In the genomic region with DNA sequence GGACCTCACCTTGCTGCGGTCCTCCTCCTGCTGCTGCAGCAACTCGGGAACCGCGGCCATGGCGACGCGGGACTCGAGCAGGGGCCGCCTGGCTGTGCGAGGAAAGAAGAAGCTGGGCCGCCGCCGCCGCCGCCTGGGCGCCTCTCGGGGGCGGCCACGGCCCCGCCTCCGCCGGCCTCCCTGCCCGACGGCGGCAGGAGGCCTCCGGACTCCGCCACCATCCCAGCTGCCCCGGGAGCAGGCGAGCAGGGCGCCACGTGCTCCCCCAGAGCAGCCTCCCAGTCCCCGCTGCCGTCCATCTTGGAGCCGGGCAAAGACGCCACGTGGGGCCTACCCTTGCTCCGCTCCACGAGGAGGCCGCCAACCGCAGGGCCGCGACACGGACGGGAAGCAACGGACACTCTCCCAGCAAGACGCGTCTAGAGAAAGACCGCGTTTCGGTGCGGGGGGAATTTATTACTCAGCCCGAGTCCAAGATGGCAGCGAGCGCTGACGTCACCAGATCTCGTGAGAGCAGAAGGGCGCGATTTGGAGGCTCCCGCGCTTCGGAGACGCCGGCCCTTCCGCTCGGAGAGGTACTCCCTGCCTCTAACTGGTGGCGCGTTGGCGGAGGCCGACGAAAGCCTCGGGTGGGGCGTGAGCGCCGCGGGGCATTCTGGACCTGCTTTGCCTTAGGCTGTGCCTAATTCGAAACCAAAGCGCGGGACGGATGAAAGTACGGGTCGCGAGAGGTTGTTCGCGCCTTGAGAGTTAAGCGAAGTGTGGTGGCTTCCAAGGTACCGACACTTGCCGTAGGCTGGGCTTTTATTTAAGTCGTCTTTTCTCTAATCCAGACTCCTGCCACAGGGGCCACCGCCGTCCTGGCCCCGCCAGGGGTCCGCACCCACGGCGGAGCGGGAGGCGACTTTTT, we compare ENCODE assay signal across 1 cellular context.
TF ChIP-seq lines count a peak whose summit lies in the region.

A gene with protein sequence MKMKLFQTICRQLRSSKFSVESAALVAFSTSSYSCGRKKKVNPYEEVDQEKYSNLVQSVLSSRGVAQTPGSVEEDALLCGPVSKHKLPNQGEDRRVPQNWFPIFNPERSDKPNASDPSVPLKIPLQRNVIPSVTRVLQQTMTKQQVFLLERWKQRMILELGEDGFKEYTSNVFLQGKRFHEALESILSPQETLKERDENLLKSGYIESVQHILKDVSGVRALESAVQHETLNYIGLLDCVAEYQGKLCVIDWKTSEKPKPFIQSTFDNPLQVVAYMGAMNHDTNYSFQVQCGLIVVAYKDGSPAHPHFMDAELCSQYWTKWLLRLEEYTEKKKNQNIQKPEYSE (plus strand): TSS at position 653 of the 910 bp plus-strand sequence. CDS start 842 bp downstream, outside the sequence.
A gene (minus strand): TSS at position 429 of the 910 bp plus-strand sequence. CDS start 369 bp downstream, at position 60.

TF ChIP-seq in A549, 52 proteins besides CTCF, POLR2A, EP300 and RAD21 (continued from another document):
- TF ChIP-seq, protein P1, sequence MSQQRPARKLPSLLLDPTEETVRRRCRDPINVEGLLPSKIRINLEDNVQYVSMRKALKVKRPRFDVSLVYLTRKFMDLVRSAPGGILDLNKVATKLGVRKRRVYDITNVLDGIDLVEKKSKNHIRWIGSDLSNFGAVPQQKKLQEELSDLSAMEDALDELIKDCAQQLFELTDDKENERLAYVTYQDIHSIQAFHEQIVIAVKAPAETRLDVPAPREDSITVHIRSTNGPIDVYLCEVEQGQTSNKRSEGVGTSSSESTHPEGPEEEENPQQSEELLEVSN (IDR thresholded peaks at IDR 0.05; ENCODE audit: borderline replicate concordance, low read depth) = peak; percentile 96
- TF ChIP-seq FOSB (CRISPR knock-in tag; IDR thresholded peaks at IDR 0.05) (no peak), MAFK (IDR thresholded peaks at IDR 0.05; ENCODE audit: partially characterized antibody) (peak; percentile 58), CBX8 (IDR thresholded peaks at IDR 0.05) (no peak), SMC3 (IDR thresholded peaks at IDR 0.05) (no peak), MAZ (IDR thresholded peaks at IDR 0.05; ENCODE audit: borderline replicate concordance, low read depth, low read length) (no peak), NR3C1 (IDR thresholded peaks at IDR 0.05) (no peak), CBX2 (IDR thresholded peaks at IDR 0.05; ENCODE audit: borderline replicate concordance, low read depth) (no peak), PHF8 (IDR thresholded peaks at IDR 0.05; ENCODE audit: borderline replicate concordance, low read depth) (no peak; the same call in none of the 2 replicates), MYC (IDR thresholded peaks at IDR 0.05; ENCODE audit: borderline replicate concordance, low read length) (peak; percentile 100), BHLHE40 (IDR thresholded peaks at IDR 0.05; ENCODE audit: low read depth, low read length) (no peak), TP53 (CRISPR knock-in tag; IDR thresholded peaks at IDR 0.05) (no peak; the same call in 1 of the 2 replicates), RARB (CRISPR knock-in tag; IDR thresholded peaks at IDR 0.05) (no peak), GATA3 (IDR thresholded peaks at IDR 0.05; ENCODE audit: borderline replicate concordance) (peak; percentile 82), HOXB5 (CRISPR knock-in tag; IDR thresholded peaks at IDR 0.05) (peak; percentile 85), ZFP36 (IDR thresholded peaks at IDR 0.05; ENCODE audit: borderline replicate concordance, partially characterized antibody) (no peak), HEYL (CRISPR knock-in tag; IDR thresholded peaks at IDR 0.05) (no peak), HOXB13 (CRISPR knock-in tag; IDR thresholded peaks at IDR 0.05; ENCODE audit: low read depth) (peak; percentile 83; the same call in 1 of the 2 replicates), RNF2 (IDR thresholded peaks at IDR 0.05; ENCODE audit: borderline replicate concordance, low read depth) (no peak), EHF (CRISPR knock-in tag; IDR thresholded peaks at IDR 0.05) (peak; percentile 73; the same call in 1 of the 2 replicates), HDAC2 (IDR thresholded peaks at IDR 0.05) (no peak), NFE2L2 (conservative IDR thresholded peaks at IDR 0.05; ENCODE audit: low read length) (no peak), CHD2 (IDR thresholded peaks at IDR 0.05; ENCODE audit: low read length, partially characterized antibody) (peak; percentile 96), CHD4 (IDR thresholded peaks at IDR 0.05; ENCODE audit: borderline replicate concordance) (no peak), ESRRA (IDR thresholded peaks at IDR 0.05; ENCODE audit: borderline replicate concordance, low read length) (no peak), FOXS1 (CRISPR knock-in tag; IDR thresholded peaks at IDR 0.05) (peak; percentile 61; the same call in 1 of the 2 replicates), JUN (IDR thresholded peaks at IDR 0.05) (peak; percentile 94 to 98), CEBPB (IDR thresholded peaks at IDR 0.05) (peak in 1 of 2 experiments; percentile 27; a peak in 1 of 4 replicates), NPAS2 (CRISPR knock-in tag; IDR thresholded peaks at IDR 0.05; ENCODE audit: borderline replicate concordance) (0 out of 2 replicates have a peak, but pooled peaks have one; percentile 4), TFCP2L1 (CRISPR knock-in tag; IDR thresholded peaks at IDR 0.05) (no peak), POLR2AphosphoS2 (conservative IDR thresholded peaks at IDR 0.05; ENCODE audit: low read length) (no peak), HOXA7 (CRISPR knock-in tag; IDR thresholded peaks at IDR 0.05) (no peak), KDM5A (IDR thresholded peaks at IDR 0.05) (no peak; the same call in 1 of the 2 replicates), JUNB (IDR thresholded peaks at IDR 0.05) (no peak), ZC3H11A (IDR thresholded peaks at IDR 0.05) (no peak)
- TF ChIP-seq, protein P2, sequence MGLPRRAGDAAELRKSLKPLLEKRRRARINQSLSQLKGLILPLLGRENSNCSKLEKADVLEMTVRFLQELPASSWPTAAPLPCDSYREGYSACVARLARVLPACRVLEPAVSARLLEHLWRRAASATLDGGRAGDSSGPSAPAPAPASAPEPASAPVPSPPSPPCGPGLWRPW (IDR thresholded peaks at IDR 0.05) = no peak
- TF ChIP-seq, protein P3, sequence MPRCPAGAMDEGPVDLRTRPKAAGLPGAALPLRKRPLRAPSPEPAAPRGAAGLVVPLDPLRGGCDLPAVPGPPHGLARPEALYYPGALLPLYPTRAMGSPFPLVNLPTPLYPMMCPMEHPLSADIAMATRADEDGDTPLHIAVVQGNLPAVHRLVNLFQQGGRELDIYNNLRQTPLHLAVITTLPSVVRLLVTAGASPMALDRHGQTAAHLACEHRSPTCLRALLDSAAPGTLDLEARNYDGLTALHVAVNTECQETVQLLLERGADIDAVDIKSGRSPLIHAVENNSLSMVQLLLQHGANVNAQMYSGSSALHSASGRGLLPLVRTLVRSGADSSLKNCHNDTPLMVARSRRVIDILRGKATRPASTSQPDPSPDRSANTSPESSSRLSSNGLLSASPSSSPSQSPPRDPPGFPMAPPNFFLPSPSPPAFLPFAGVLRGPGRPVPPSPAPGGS (IDR thresholded peaks at IDR 0.05) = peak; percentile 97
- TF ChIP-seq, protein P4, sequence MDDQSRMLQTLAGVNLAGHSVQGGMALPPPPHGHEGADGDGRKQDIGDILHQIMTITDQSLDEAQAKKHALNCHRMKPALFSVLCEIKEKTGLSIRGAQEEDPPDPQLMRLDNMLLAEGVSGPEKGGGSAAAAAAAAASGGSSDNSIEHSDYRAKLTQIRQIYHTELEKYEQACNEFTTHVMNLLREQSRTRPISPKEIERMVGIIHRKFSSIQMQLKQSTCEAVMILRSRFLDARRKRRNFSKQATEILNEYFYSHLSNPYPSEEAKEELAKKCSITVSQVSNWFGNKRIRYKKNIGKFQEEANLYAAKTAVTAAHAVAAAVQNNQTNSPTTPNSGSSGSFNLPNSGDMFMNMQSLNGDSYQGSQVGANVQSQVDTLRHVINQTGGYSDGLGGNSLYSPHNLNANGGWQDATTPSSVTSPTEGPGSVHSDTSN (IDR thresholded peaks at IDR 0.05) = peak; percentile 53
- TF ChIP-seq, protein P5, sequence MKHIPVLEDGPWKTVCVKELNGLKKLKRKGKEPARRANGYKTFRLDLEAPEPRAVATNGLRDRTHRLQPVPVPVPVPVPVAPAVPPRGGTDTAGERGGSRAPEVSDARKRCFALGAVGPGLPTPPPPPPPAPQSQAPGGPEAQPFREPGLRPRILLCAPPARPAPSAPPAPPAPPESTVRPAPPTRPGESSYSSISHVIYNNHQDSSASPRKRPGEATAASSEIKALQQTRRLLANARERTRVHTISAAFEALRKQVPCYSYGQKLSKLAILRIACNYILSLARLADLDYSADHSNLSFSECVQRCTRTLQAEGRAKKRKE (CRISPR knock-in tag; IDR thresholded peaks at IDR 0.05; ENCODE audit: low read depth) = peak; percentile 86; the same call in 1 of the 2 replicates
- TF ChIP-seq, protein P6, sequence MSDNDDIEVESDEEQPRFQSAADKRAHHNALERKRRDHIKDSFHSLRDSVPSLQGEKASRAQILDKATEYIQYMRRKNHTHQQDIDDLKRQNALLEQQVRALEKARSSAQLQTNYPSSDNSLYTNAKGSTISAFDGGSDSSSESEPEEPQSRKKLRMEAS (IDR thresholded peaks at IDR 0.05) = peak; percentile 100
- TF ChIP-seq, protein P7, sequence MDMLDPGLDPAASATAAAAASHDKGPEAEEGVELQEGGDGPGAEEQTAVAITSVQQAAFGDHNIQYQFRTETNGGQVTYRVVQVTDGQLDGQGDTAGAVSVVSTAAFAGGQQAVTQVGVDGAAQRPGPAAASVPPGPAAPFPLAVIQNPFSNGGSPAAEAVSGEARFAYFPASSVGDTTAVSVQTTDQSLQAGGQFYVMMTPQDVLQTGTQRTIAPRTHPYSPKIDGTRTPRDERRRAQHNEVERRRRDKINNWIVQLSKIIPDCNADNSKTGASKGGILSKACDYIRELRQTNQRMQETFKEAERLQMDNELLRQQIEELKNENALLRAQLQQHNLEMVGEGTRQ (IDR thresholded peaks at IDR 0.05) = peak; percentile 82
- TF ChIP-seq, protein P8, sequence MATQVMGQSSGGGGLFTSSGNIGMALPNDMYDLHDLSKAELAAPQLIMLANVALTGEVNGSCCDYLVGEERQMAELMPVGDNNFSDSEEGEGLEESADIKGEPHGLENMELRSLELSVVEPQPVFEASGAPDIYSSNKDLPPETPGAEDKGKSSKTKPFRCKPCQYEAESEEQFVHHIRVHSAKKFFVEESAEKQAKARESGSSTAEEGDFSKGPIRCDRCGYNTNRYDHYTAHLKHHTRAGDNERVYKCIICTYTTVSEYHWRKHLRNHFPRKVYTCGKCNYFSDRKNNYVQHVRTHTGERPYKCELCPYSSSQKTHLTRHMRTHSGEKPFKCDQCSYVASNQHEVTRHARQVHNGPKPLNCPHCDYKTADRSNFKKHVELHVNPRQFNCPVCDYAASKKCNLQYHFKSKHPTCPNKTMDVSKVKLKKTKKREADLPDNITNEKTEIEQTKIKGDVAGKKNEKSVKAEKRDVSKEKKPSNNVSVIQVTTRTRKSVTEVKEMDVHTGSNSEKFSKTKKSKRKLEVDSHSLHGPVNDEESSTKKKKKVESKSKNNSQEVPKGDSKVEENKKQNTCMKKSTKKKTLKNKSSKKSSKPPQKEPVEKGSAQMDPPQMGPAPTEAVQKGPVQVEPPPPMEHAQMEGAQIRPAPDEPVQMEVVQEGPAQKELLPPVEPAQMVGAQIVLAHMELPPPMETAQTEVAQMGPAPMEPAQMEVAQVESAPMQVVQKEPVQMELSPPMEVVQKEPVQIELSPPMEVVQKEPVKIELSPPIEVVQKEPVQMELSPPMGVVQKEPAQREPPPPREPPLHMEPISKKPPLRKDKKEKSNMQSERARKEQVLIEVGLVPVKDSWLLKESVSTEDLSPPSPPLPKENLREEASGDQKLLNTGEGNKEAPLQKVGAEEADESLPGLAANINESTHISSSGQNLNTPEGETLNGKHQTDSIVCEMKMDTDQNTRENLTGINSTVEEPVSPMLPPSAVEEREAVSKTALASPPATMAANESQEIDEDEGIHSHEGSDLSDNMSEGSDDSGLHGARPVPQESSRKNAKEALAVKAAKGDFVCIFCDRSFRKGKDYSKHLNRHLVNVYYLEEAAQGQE (IDR thresholded peaks at IDR 0.05) = peak; percentile 99
- TF ChIP-seq, protein P9, sequence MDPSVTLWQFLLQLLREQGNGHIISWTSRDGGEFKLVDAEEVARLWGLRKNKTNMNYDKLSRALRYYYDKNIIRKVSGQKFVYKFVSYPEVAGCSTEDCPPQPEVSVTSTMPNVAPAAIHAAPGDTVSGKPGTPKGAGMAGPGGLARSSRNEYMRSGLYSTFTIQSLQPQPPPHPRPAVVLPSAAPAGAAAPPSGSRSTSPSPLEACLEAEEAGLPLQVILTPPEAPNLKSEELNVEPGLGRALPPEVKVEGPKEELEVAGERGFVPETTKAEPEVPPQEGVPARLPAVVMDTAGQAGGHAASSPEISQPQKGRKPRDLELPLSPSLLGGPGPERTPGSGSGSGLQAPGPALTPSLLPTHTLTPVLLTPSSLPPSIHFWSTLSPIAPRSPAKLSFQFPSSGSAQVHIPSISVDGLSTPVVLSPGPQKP (IDR thresholded peaks at IDR 0.05; ENCODE audit: low read depth, low read length) = no peak
- TF ChIP-seq, protein P10, sequence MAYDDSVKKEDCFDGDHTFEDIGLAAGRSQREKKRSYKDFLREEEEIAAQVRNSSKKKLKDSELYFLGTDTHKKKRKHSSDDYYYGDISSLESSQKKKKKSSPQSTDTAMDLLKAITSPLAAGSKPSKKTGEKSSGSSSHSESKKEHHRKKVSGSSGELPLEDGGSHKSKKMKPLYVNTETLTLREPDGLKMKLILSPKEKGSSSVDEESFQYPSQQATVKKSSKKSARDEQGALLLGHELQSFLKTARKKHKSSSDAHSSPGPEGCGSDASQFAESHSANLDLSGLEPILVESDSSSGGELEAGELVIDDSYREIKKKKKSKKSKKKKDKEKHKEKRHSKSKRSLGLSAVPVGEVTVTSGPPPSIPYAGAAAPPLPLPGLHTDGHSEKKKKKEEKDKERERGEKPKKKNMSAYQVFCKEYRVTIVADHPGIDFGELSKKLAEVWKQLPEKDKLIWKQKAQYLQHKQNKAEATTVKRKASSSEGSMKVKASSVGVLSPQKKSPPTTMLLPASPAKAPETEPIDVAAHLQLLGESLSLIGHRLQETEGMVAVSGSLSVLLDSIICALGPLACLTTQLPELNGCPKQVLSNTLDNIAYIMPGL (CRISPR knock-in tag; IDR thresholded peaks at IDR 0.05; ENCODE audit: borderline replicate concordance) = peak; percentile 73; the same call in 1 of the 2 replicates
